In the genomic region with DNA sequence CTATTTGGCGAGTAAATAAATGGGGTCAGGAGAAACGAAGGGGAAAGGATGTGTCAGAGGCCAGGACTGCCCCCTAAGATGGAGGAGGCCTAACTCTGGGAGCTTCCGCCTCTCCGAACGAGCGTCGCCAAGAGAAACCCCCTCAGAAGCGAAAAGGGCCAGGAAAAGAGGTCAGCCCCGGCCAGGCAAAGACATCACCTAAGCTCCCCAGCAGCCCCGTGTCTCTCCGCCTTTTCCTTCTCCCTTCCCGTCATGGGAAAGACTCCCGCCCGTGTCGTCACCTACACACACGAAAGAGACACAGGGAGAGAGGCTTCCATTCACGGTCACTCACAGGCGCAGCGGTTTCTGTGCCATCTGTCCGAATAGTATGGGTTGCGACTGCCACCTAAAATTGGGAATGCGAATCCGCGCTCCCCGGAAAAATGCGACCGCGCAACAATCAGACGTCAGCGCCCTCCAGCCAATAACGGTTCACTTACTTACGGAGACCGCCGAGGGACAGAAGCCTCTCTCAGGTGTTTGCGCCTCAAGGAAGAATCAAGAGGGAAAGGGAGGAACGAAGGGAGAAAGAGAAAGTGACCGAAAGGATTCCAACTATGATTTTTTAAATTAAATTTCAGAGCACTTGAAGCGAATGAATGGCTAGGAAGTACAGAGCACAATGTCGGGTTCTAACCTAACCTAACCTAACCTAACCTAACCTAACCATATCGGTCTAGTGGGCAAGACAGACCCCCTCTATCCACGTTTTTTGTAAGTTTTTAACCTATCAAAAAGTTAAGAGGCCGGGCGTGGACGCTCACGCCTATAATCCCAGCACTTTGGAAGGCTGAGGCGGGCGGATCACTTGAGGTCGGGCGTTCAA, we compare ENCODE assay signal across 8 cellular contexts. TPM values are rescaled to one million over a fixed set of nuclear protein-coding genes. Genes with fewer than 3 reads are reported as not detected.
DNase-seq lines count a peak whose midpoint lies in the region; ATAC-seq and TF ChIP-seq lines count a peak whose summit lies in the region.

Gene CWF19L1, minus strand, starts transcription at position 402 of the 868 bp plus-strand sequence. Its CDS starts 45 bp downstream, at position 357.

- peaks cover 9% of the 10 kb centered on the region for H3K4me1 Mint-ChIP-seq in chondrocyte (ENCODE audit: low read depth)

- H3K4me3 Mint-ChIP-seq in chondrocyte (ENCODE audit: unreplicated experiment) = peak within 1 kb of the TSS; percentile 99

- peak within 1 kb of the TSS; percentile 89 for H3K4me3 ChIP-seq in kidney epithelial cell (ENCODE audit: low read depth, low read length)

- peaks cover 3% of the 10 kb centered on the region for H3K9me3 Mint-ChIP-seq in chondrocyte (ENCODE audit: low read depth)

- peak within 1 kb of the TSS; percentile 97 for H3K27ac Mint-ChIP-seq in chondrocyte (ENCODE audit: unreplicated experiment)

- no peaks in the 10 kb centered on the region for H3K27me3 Mint-ChIP-seq in chondrocyte (ENCODE audit: low read depth)

- peaks cover 8% of the 10 kb centered on the region for H3K36me3 Mint-ChIP-seq in chondrocyte (ENCODE audit: low read depth)

- DNase-seq in 8988T (peak; percentile 49), NCI-H446 treated with DMSO at 0.1 percent for 48 hours (lab: John Stamatoyannopoulos, UW) (peak; percentile 45), chondrocyte (ENCODE audit: low spot score) (no peak), kidney epithelial cell (ENCODE audit: low read depth) (peak; percentile 77)
- peak; percentile 39 to 67 for DNase-seq in activated CD4-positive, alpha-beta T cell treated with anti-CD3 and anti-CD28 coated beads for 24 hours (ENCODE audit: low read depth in 2 of 2)
- peak; percentile 82 for DNase-seq in stimulated activated CD4-positive, alpha-beta T cell treated with anti-CD3 and anti-CD28 coated beads, Interleukin-15, amount 100 ng/mL, for 24 hours

- peak; percentile 56 for ATAC-seq in GM18519 (IDR thresholded peaks at IDR 0.05; ENCODE audit: low FRiP score, unreplicated experiment)
- ATAC-seq in HG03175 (IDR thresholded peaks at IDR 0.05; ENCODE audit: unreplicated experiment) = peak; percentile 80

- H3K36me3 ChIP-seq in kidney epithelial cell (ENCODE audit: control insufficient read depth, insufficient read depth, low read length) = no peaks in the 10 kb centered on the region

- TF ChIP-seq CTCF in chondrocyte (IDR thresholded peaks at IDR 0.05) (peak; percentile 9), kidney epithelial cell (IDR thresholded peaks at IDR 0.05; ENCODE audit: insufficient read depth, low read length, poor library complexity, severe bottlenecking) (no peak)

- no peaks in the 10 kb centered on the region for H3K27me3 ChIP-seq in kidney epithelial cell (ENCODE audit: control insufficient read depth, insufficient read depth, low read length)

RNA-seq across cellular contexts. Expression of gene CWF19L1, which starts in this region (rescaled TPM):
- total RNA-seq in chondrocyte = 11.9 to 16.9 TPM (median 14.1 TPM) in 3 replicates
- total RNA-seq in kidney epithelial cell = 28.0 and 33.9 TPM in 2 replicates
